ENCODE assay signal across 24 cellular contexts in genomic region chr2:237509905-237510304, GRCh38. TPM values are rescaled to one million over a fixed set of nuclear protein-coding genes. Genes with fewer than 3 reads are reported as not detected.
DNase-seq lines count a peak whose midpoint lies in the region; ATAC-seq, FAIRE-seq and TF ChIP-seq lines count a peak whose summit lies in the region.
"Had no signal": no experiment of that assay in that cellular context is flagged by ENCODE, and none has a peak within 500 bp of the region (broad histone marks: within the 10 kb centered on the region; RNA-seq: fewer than 3 reads in every experiment).

No MANE protein-coding gene starts in this region.

- ATAC-seq in HepG2, result no peak
- no peak for ATAC-seq in HG02678 (IDR thresholded peaks at IDR 0.05; ENCODE audit: unreplicated experiment)
- no peak for ATAC-seq in HG03432 (IDR thresholded peaks at IDR 0.05; ENCODE audit: unreplicated experiment)
- ATAC-seq: CD8-positive, alpha-beta T cell had no signal

- no peak for TF ChIP-seq POLR2A in HepG2 (IDR thresholded peaks at IDR 0.05; ENCODE audit: insufficient read depth in 1 of 2, low read depth in 2 of 2, low read length in 2 of 2)

- TF ChIP-seq EP300 in HepG2 (IDR thresholded peaks at IDR 0.05; ENCODE audit: low read depth in 2 of 2, low read length in 2 of 2) (no peak), HepG2 (CRISPR knock-in tag; IDR thresholded peaks at IDR 0.05; ENCODE audit: borderline replicate concordance) (no peak)

- H3K4me2 ChIP-seq in HepG2 (ENCODE audit: low read depth, low read length), result no peak overlapping the region

- H3K27me3 ChIP-seq in liver (ENCODE audit: control insufficient read depth in 4 of 4, insufficient read depth in 4 of 4, low read length in 3 of 4) (no peaks in the 10 kb centered on the region), HepG2 (ENCODE audit: control insufficient read depth in 1 of 2, insufficient read depth in 2 of 2, low read length in 2 of 2) (peaks cover 17 to 80% of the 10 kb centered on the region in 2 experiments; a peak in 4 of 5 replicates), colonic mucosa (no peaks in the 10 kb centered on the region), mucosa of stomach (ENCODE audit: control insufficient read depth, insufficient read depth, low read length) (no peaks in the 10 kb centered on the region)
- H3K27me3 ChIP-seq: esophagus muscularis mucosa, ovary, SJCRH30 had no signal

- POLR2A ChIA-PET in HepG2 (lab: Yijun Ruan, JAX), result interaction anchor here (0.7 kb wide), 1 partner anchor 34 kb away, joined by 3 read pairs; no protein-coding TSS in a partner anchor

- H3K9ac ChIP-seq in liver (ENCODE audit: low read depth in 1 of 2, low read length in 2 of 2) (peak overlapping the region in 1 of 2 donors; percentile 6), HepG2 (ENCODE audit: insufficient read depth, low read depth, low read length) (no peak overlapping the region), colonic mucosa (ENCODE audit: low read depth in 2 of 2, low read length in 2 of 2) (peak overlapping the region in 1 of 2 donors; percentile 55), mucosa of stomach (ENCODE audit: low read length) (peak overlapping the region; percentile 37)

- TF ChIP-seq CTCF in liver (IDR thresholded peaks at IDR 0.05; ENCODE audit: low read depth, low read length, missing input control) (no peak), HepG2 (CRISPR knock-in tag; IDR thresholded peaks at IDR 0.05) (no peak), colonic mucosa (IDR thresholded peaks at IDR 0.05) (no peak)

- no peaks in the 10 kb centered on the region for H3K79me2 ChIP-seq in HepG2 (ENCODE audit: insufficient read depth, low read length)

- no TSS peak for BruUV-seq in HepG2 (replicated peaks; lab: Mats Ljungman, UMichigan)

- TF ChIP-seq RAD21 in liver (IDR thresholded peaks at IDR 0.05) (no peak), HepG2 (CRISPR knock-in tag; IDR thresholded peaks at IDR 0.05) (no peak)

- intact Hi-C loops in HepG2 (cut with micrococcal nuclease; ENCODE audit: unreplicated experiment), result loop anchor here (5.0 kb wide), 1 partner anchor 177 kb away; no protein-coding TSS in a partner anchor
- intact Hi-C loops in colonic mucosa (cut with DNase I), result loop anchor here (5.0 to 10.0 kb wide), 3 partner anchors 38 to 235 kb away; no protein-coding TSS in a partner anchor

- H4K20me1 ChIP-seq in HepG2 (ENCODE audit: insufficient read depth, low read length), result no peaks in the 10 kb centered on the region

- no peaks in the 10 kb centered on the region for H3K9me3 ChIP-seq in liver (ENCODE audit: control insufficient read depth in 4 of 4, low read length in 3 of 4)
- H3K9me3 ChIP-seq in HepG2 (ENCODE audit: low read length), result no peaks in the 10 kb centered on the region
- H3K9me3 ChIP-seq in colonic mucosa, result no peaks in the 10 kb centered on the region
- no peaks in the 10 kb centered on the region for H3K9me3 ChIP-seq in mucosa of stomach (ENCODE audit: control insufficient read depth, low read length)
- H3K9me3 ChIP-seq: esophagus muscularis mucosa, ovary, SJCRH30 had no signal

- in situ Hi-C loops in HepG2 (cut with HindIII; ENCODE audit: extremely low pct_ligation_motif_present, low pct_unique_long_range_greater_than_20kb), result loop anchor here (5.0 kb wide), 1 partner anchor 62 kb away; no protein-coding TSS in a partner anchor

- DNase-seq in HepG2 (ENCODE audit: low spot score) (no peak), colonic mucosa (peak; percentile 66)
- DNase-seq in activated CD4-positive, alpha-beta T cell treated with anti-CD3 and anti-CD28 coated beads, Interleukin-2, amount 50 U/mL, for 1 hour, result no peak
- DNase-seq in stimulated activated CD8-positive, alpha-beta memory T cell treated with anti-CD3 and anti-CD28 coated beads, Interleukin-4, amount 100 ng/mL, for 48 hours, result no peak
- DNase-seq: activated CD4-positive, alpha-beta T cell treated with anti-CD3 and anti-CD28 coated beads, Interleukin-2, amount 50 U/mL, for 48 hours; amniotic stem cell; CD8-positive, alpha-beta T cell; central memory CD4-positive, alpha-beta T cell; effector CD8-positive, alpha-beta T cell; KBM-7; MV-4-11; naive B cell; NCI-H2081 treated with DMSO at 0.1 percent for 48 hours; OCI-M1; ovary; SJCRH30; stimulated activated CD4-positive, alpha-beta T cell treated with anti-CD3 and anti-CD28 coated beads, Interleukin-2, amount 100 ng/mL, for 48 hours had no signal

- CTCF ChIA-PET in HepG2 (lab: Yijun Ruan, JAX; ENCODE audit: low intra/inter-chr PET ratio, low total read pairs), result interaction anchor here (6.2 kb wide), 1 partner anchor 62 kb away, joined by 109 read pairs; no protein-coding TSS in a partner anchor

- peaks cover 0 to 2% (median 0%) of the 10 kb centered on the region in 4 donors for H3K36me3 ChIP-seq in liver (ENCODE audit: control insufficient read depth in 4 of 4, insufficient read depth in 3 of 4, low read depth in 1 of 4, low read length in 3 of 4)
- H3K36me3 ChIP-seq in HepG2 (replicated peaks in 1 of 2; ENCODE audit: control insufficient read depth in 1 of 2, insufficient read depth in 2 of 2, low read length in 2 of 2), result no peaks in the 10 kb centered on the region
- no peaks in the 10 kb centered on the region for H3K36me3 ChIP-seq in colonic mucosa
- H3K36me3 ChIP-seq in mucosa of stomach (ENCODE audit: control insufficient read depth, insufficient read depth, low read length), result peaks cover 32% of the 10 kb centered on the region
- H3K36me3 ChIP-seq: esophagus muscularis mucosa, ovary, SJCRH30 had no signal

- no peak for FAIRE-seq in HepG2 (lab: Jason Lieb, UNC)

- WGBS in liver, result 51% methylated on average over 7 of the region's 7 CpGs
- WGBS in HepG2 (ENCODE audit: low lambda C conversion rate), result 36% methylated on average over 7 of the region's 7 CpGs

- peaks cover 5 to 48% (median 31%) of the 10 kb centered on the region in 4 donors for H3K4me1 ChIP-seq in liver (ENCODE audit: control insufficient read depth in 4 of 4, insufficient read depth in 4 of 4, low read length in 3 of 4)
- peaks cover 11% of the 10 kb centered on the region for H3K4me1 ChIP-seq in HepG2 (ENCODE audit: insufficient read depth, low read length)
- peaks cover 5% of the 10 kb centered on the region for H3K4me1 ChIP-seq in colonic mucosa
- H3K4me1 ChIP-seq in mucosa of stomach (ENCODE audit: control insufficient read depth, insufficient read depth, low read length), result peaks cover 74% of the 10 kb centered on the region
- H3K4me1 ChIP-seq: SJCRH30 had no signal

- H3K27ac ChIP-seq in liver (ENCODE audit: low read depth in 1 of 2, low read length in 2 of 2), result peak overlapping the region; percentile 32 to 55
- H3K27ac ChIP-seq in HepG2 (ENCODE audit: extremely low read length, insufficient read depth, low read length), result no peak overlapping the region
- peak overlapping the region; percentile 47 for H3K27ac ChIP-seq in colonic mucosa
- H3K27ac ChIP-seq: esophagus muscularis mucosa, ovary, SJCRH30 had no signal

- no peak overlapping the region for H2AFZ ChIP-seq in HepG2 (ENCODE audit: low read length)

- H3K4me3 ChIP-seq in liver (ENCODE audit: low read depth in 1 of 3, low read length in 3 of 3), result no peak overlapping the region
- no peak overlapping the region for H3K4me3 ChIP-seq in HepG2 (replicated peaks in 1 of 3; ENCODE audit: insufficient read depth in 1 of 3, low read depth in 2 of 3, low read length in 3 of 3)
- no peak overlapping the region for H3K4me3 ChIP-seq in colonic mucosa
- H3K4me3 ChIP-seq in mucosa of stomach (ENCODE audit: low read length), result no peak overlapping the region
- H3K4me3 ChIP-seq: esophagus muscularis mucosa, ovary, SJCRH30, skin epidermis had no signal

RNA-seq across cellular contexts. Expression of gene MLPH, which starts 22.9 kb away (rescaled TPM):
- 10 to 100 TPM in 1 of 2 donors, 1 to 10 TPM in 1; 1.6 to 22.6 TPM for total RNA-seq in liver
- 10 to 100 TPM; 22.1 to 25.9 TPM for polyA plus RNA-seq in liver
- not detected in 2 replicates for total RNA-seq in HepG2 (2016; rRNA removed; fragmentation: Illumina TruSeq; extraction: Trizol)
- total RNA-seq in HepG2 (2016; cell fraction: cytosol; rRNA removed; fragmentation: Illumina TruSeq; extraction: Trizol; ENCODE audit: low read depth), result not detected in 2 replicates
- total RNA-seq in HepG2 (2016; cell fraction: insoluble cytoplasmic fraction; rRNA removed; fragmentation: Illumina TruSeq; extraction: Trizol), result not detected in 2 replicates
- total RNA-seq in HepG2 (2016; cell fraction: membrane; rRNA removed; fragmentation: Illumina TruSeq; extraction: Trizol), result not detected in 2 replicates
- total RNA-seq in HepG2 (2016; cell fraction: nucleus; rRNA removed; fragmentation: Illumina TruSeq; extraction: Trizol), result not detected in 2 replicates
- polyA plus RNA-seq in HepG2 (2011; rRNA removed), result 0.12 and 0.27 TPM in 2 replicates
- 0.10 TPM in 1 of 2 replicates, not detected in the other for polyA plus RNA-seq in HepG2 (2011; cell fraction: cytosol; rRNA removed)
- polyA plus RNA-seq in HepG2 (2011; cell fraction: nucleus; rRNA removed), result 0.88 and 1.00 TPM in 2 replicates
- polyA plus RNA-seq in HepG2 (2012), result 0.17 and 0.28 TPM in 2 replicates
- polyA plus RNA-seq in HepG2 (2016; cell fraction: cytosol; fragmentation: Illumina TruSeq; extraction: Trizol; ENCODE audit: low read depth), result not detected in 2 replicates
- polyA plus RNA-seq in HepG2 (2016; cell fraction: insoluble cytoplasmic fraction; fragmentation: Illumina TruSeq; extraction: Trizol; ENCODE audit: low read depth), result not detected in 2 replicates
- polyA plus RNA-seq in HepG2 (2016; cell fraction: membrane; fragmentation: Illumina TruSeq; extraction: Trizol; ENCODE audit: low read depth), result not detected in 2 replicates
- polyA plus RNA-seq in HepG2 (2016; cell fraction: nucleus; fragmentation: Illumina TruSeq; extraction: Trizol; ENCODE audit: insufficient read depth, low read depth), result not detected in 2 replicates
- polyA minus RNA-seq in HepG2 (2011; rRNA and poly(A)+ RNA removed; ENCODE audit: low replicate concordance), result 1.0 TPM in 1 of 2 replicates, not detected in the other
- polyA minus RNA-seq in HepG2 (2011; cell fraction: cytosol; rRNA and poly(A)+ RNA removed), result not detected in 2 replicates
- not detected in 2 replicates for polyA minus RNA-seq in HepG2 (2011; cell fraction: nucleus; rRNA and poly(A)+ RNA removed)
- 100 to 1,000 TPM in 1 of 2 donors, 10 to 100 TPM in 1; 87.9 to 111 TPM for total RNA-seq in colonic mucosa
- total RNA-seq: CD8-positive, alpha-beta T cell; T-helper 1 cell treated with Interleukin-12 subunit alpha and Interleukin-12 subunit beta and Interleukin-4 antibody, amounts not matched to agents 30 ng/mL and 1 ng/mL, for 36 hours had no signal

RNA-seq across cellular contexts. Expression of gene PRLH, which starts 56.5 kb away (rescaled TPM):
- not detected for total RNA-seq in liver
- polyA plus RNA-seq in liver, result not detected
- not detected in 2 replicates for total RNA-seq in HepG2 (2016; rRNA removed; fragmentation: Illumina TruSeq; extraction: Trizol)
- total RNA-seq in HepG2 (2016; cell fraction: cytosol; rRNA removed; fragmentation: Illumina TruSeq; extraction: Trizol; ENCODE audit: low read depth), result not detected in 2 replicates
- total RNA-seq in HepG2 (2016; cell fraction: insoluble cytoplasmic fraction; rRNA removed; fragmentation: Illumina TruSeq; extraction: Trizol), result not detected in 2 replicates
- total RNA-seq in HepG2 (2016; cell fraction: membrane; rRNA removed; fragmentation: Illumina TruSeq; extraction: Trizol), result not detected in 2 replicates
- total RNA-seq in HepG2 (2016; cell fraction: nucleus; rRNA removed; fragmentation: Illumina TruSeq; extraction: Trizol), result not detected in 2 replicates
- polyA plus RNA-seq in HepG2 (2011; rRNA removed), result not detected in 2 replicates
- not detected in 2 replicates for polyA plus RNA-seq in HepG2 (2011; cell fraction: cytosol; rRNA removed)
- polyA plus RNA-seq in HepG2 (2011; cell fraction: nucleus; rRNA removed), result not detected in 2 replicates
- polyA plus RNA-seq in HepG2 (2012), result not detected in 2 replicates
- polyA plus RNA-seq in HepG2 (2016; cell fraction: cytosol; fragmentation: Illumina TruSeq; extraction: Trizol; ENCODE audit: low read depth), result not detected in 2 replicates
- polyA plus RNA-seq in HepG2 (2016; cell fraction: insoluble cytoplasmic fraction; fragmentation: Illumina TruSeq; extraction: Trizol; ENCODE audit: low read depth), result not detected in 2 replicates
- not detected in 2 replicates for polyA plus RNA-seq in HepG2 (2016; cell fraction: membrane; fragmentation: Illumina TruSeq; extraction: Trizol; ENCODE audit: low read depth)
- not detected in 2 replicates for polyA plus RNA-seq in HepG2 (2016; cell fraction: nucleus; fragmentation: Illumina TruSeq; extraction: Trizol; ENCODE audit: insufficient read depth, low read depth)
- polyA minus RNA-seq in HepG2 (2011; rRNA and poly(A)+ RNA removed; ENCODE audit: low replicate concordance), result not detected in 2 replicates
- polyA minus RNA-seq in HepG2 (2011; cell fraction: cytosol; rRNA and poly(A)+ RNA removed), result not detected in 2 replicates
- not detected in 2 replicates for polyA minus RNA-seq in HepG2 (2011; cell fraction: nucleus; rRNA and poly(A)+ RNA removed)
- total RNA-seq in colonic mucosa, result not detected
- total RNA-seq: CD8-positive, alpha-beta T cell; esophagus muscularis mucosa; ovary; SJCRH30; T-helper 1 cell treated with Interleukin-12 subunit alpha and Interleukin-12 subunit beta and Interleukin-4 antibody, amounts not matched to agents 30 ng/mL and 1 ng/mL, for 36 hours had no signal
- polyA plus RNA-seq: ovary had no signal
